17 cellular contexts compared by ENCODE assay signal in genomic region chr7:15862016-15862780, GRCh38.
DNase-seq lines count a peak whose midpoint lies in the region; ATAC-seq and TF ChIP-seq lines count a peak whose summit lies in the region.
"Had no signal": no experiment of that assay in that cellular context is flagged by ENCODE, and none has a peak within 500 bp of the region (broad histone marks: within the 10 kb centered on the region; RNA-seq: fewer than 3 reads in every experiment).

No MANE protein-coding gene starts in this region.

- H3K27me3 ChIP-seq in liver (ENCODE audit: control insufficient read depth in 4 of 4, insufficient read depth in 4 of 4, low read length in 3 of 4) (no peaks in the 10 kb centered on the region), right lobe of liver (no peaks in the 10 kb centered on the region), esophagus muscularis mucosa (no peaks in the 10 kb centered on the region), aorta (ENCODE audit: control insufficient read depth in 1 of 2, insufficient read depth in 2 of 2, low read length in 1 of 2) (no peaks in the 10 kb centered on the region), upper lobe of left lung (no peaks in the 10 kb centered on the region)
- H3K27me3 ChIP-seq: BE2C had no signal

- no peak for TF ChIP-seq RAD21 in liver (IDR thresholded peaks at IDR 0.05)

- intact Hi-C loops in right lobe of liver (cut with DNase I): no loop called here
- intact Hi-C loops in esophagus muscularis mucosa (cut with DNase I): no loop called here
- intact Hi-C loops in aorta (cut with DNase I): loop anchor here in 1 of 2 donors (5.0 to 10.0 kb wide), 2 partner anchors 110 to 203 kb away; no protein-coding TSS in a partner anchor

- peaks cover 11% of the 10 kb centered on the region for H3K4me1 Mint-ChIP-seq in osteocyte (ENCODE audit: unreplicated experiment)
- H3K4me1 Mint-ChIP-seq: CD4-positive, CD25-positive, alpha-beta regulatory T cell had no signal

- H3K36me3 ChIP-seq in liver (ENCODE audit: control insufficient read depth in 4 of 4, insufficient read depth in 3 of 4, low read depth in 1 of 4, low read length in 3 of 4) (no peaks in the 10 kb centered on the region), right lobe of liver (no peaks in the 10 kb centered on the region), esophagus muscularis mucosa (no peaks in the 10 kb centered on the region), aorta (ENCODE audit: control insufficient read depth in 1 of 2, insufficient read depth in 2 of 2, low read length in 1 of 2) (no peaks in the 10 kb centered on the region), upper lobe of left lung (no peaks in the 10 kb centered on the region)
- H3K36me3 ChIP-seq: BE2C had no signal

- H3K9me3 ChIP-seq in liver (ENCODE audit: control insufficient read depth in 4 of 4, low read length in 3 of 4) (peaks cover 0 to 2% (median 0%) of the 10 kb centered on the region in 4 donors), right lobe of liver (no peaks in the 10 kb centered on the region), esophagus muscularis mucosa (no peaks in the 10 kb centered on the region), aorta (ENCODE audit: control insufficient read depth, low read length) (no peaks in the 10 kb centered on the region), upper lobe of left lung (no peaks in the 10 kb centered on the region)
- H3K9me3 ChIP-seq: BE2C had no signal

- H3K27ac Mint-ChIP-seq in osteocyte (ENCODE audit: unreplicated experiment): peak overlapping the region; percentile 25
- H3K27ac Mint-ChIP-seq: CD4-positive, CD25-positive, alpha-beta regulatory T cell had no signal

- H3K36me3 Mint-ChIP-seq in osteocyte (ENCODE audit: unreplicated experiment): no peaks in the 10 kb centered on the region
- H3K36me3 Mint-ChIP-seq: CD4-positive, CD25-positive, alpha-beta regulatory T cell had no signal

- no peak for DNase-seq in right lobe of liver
- DNase-seq in esophagus muscularis mucosa (ENCODE audit: extremely low spot score): no peak
- DNase-seq in osteocyte (ENCODE audit: extremely low spot score, unreplicated experiment): no peak
- peak in 1 of 2 donors; percentile 35 for DNase-seq in aorta
- no peak for DNase-seq in upper lobe of left lung
- no peak for DNase-seq in NCI-H1436 (lab: John Stamatoyannopoulos, UW)
- DNase-seq: BE2C; CD4-positive, CD25-positive, alpha-beta regulatory T cell; COR-L47; KBM-7; NCI-H1417; NCI-H187 treated with DMSO at 0.1 percent for 48 hours; NCI-H226; NCI-H524; NCI-H82 had no signal

- TF ChIP-seq EP300 in esophagus muscularis mucosa (IDR thresholded peaks at IDR 0.05) (no peak), upper lobe of left lung (IDR thresholded peaks at IDR 0.05) (no peak)

- whole genome bisulfite sequencing in liver: 80% methylated on average over 4 of the region's 4 CpGs
- 30% methylated on average over 4 of the region's 4 CpGs for WGBS in right lobe of liver (ENCODE audit: insufficient coverage, low coverage, low lambda C conversion rate, missing lambda C conversion rate)
- WGBS in esophagus muscularis mucosa: 24% methylated on average over 4 of the region's 4 CpGs
- WGBS in aorta, 2 donors: 3 to 4% methylated on average over 4 of the region's 4 CpGs
- 49 to 66% methylated on average over 4 of the region's 4 CpGs for WGBS in upper lobe of left lung, 2 donors

- TF ChIP-seq POLR2A in right lobe of liver (IDR thresholded peaks at IDR 0.05): no peak
- TF ChIP-seq POLR2A in esophagus muscularis mucosa (IDR thresholded peaks at IDR 0.05; ENCODE audit: low read depth): no peak
- TF ChIP-seq POLR2A in upper lobe of left lung (IDR thresholded peaks at IDR 0.05): no peak

- ATAC-seq in right lobe of liver (no peak), aorta (ENCODE audit: low FRiP score) (peak; percentile 39), upper lobe of left lung (ENCODE audit: low FRiP score in 2 of 2) (no peak), GM21515 (IDR thresholded peaks at IDR 0.05; ENCODE audit: unreplicated experiment) (no peak)

- H3K9ac ChIP-seq in liver (ENCODE audit: low read depth in 1 of 2, low read length in 2 of 2): no peak overlapping the region

- TF ChIP-seq CTCF in liver (IDR thresholded peaks at IDR 0.05; ENCODE audit: low read depth, low read length, missing input control): no peak
- no peak for TF ChIP-seq CTCF in right lobe of liver (IDR thresholded peaks at IDR 0.05)
- no peak for TF ChIP-seq CTCF in esophagus muscularis mucosa (IDR thresholded peaks at IDR 0.05)
- no peak for TF ChIP-seq CTCF in osteocyte (IDR thresholded peaks at IDR 0.05)
- no peak for TF ChIP-seq CTCF in upper lobe of left lung (IDR thresholded peaks at IDR 0.05)

- no peaks in the 10 kb centered on the region for H3K4me1 ChIP-seq in liver (ENCODE audit: control insufficient read depth in 4 of 4, insufficient read depth in 4 of 4, low read length in 3 of 4)
- H3K4me1 ChIP-seq in right lobe of liver: peaks cover 0 to 3% (median 0%) of the 10 kb centered on the region in 4 donors
- peaks cover 4 to 35% (median 29%) of the 10 kb centered on the region in 4 donors for H3K4me1 ChIP-seq in esophagus muscularis mucosa
- peaks cover 2 to 4% of the 10 kb centered on the region in 2 donors for H3K4me1 ChIP-seq in aorta (ENCODE audit: control insufficient read depth in 1 of 2, insufficient read depth in 2 of 2, low read length in 2 of 2)
- no peaks in the 10 kb centered on the region for H3K4me1 ChIP-seq in upper lobe of left lung
- H3K4me1 ChIP-seq: BE2C had no signal

- peaks cover 7% of the 10 kb centered on the region for H3K9me3 Mint-ChIP-seq in osteocyte (ENCODE audit: unreplicated experiment)

- H3K4me3 Mint-ChIP-seq in osteocyte (ENCODE audit: unreplicated experiment): no peak overlapping the region
- H3K4me3 Mint-ChIP-seq: CD4-positive, CD25-positive, alpha-beta regulatory T cell had no signal

- H3K27ac ChIP-seq in liver (ENCODE audit: low read depth in 1 of 2, low read length in 2 of 2) (no peak overlapping the region), right lobe of liver (no peak overlapping the region), esophagus muscularis mucosa (replicated peaks in 1 of 4) (peak overlapping the region; percentile 44 to 61 (median 58)), aorta (ENCODE audit: low read depth in 1 of 2, low read length in 2 of 2) (peak overlapping the region in 1 of 2 donors; percentile 47), upper lobe of left lung (no peak overlapping the region)

- H3K4me3 ChIP-seq in liver (ENCODE audit: low read depth in 1 of 3, low read length in 3 of 3): no peak overlapping the region
- H3K4me3 ChIP-seq in right lobe of liver: no peak overlapping the region
- H3K4me3 ChIP-seq in esophagus muscularis mucosa: no peak overlapping the region
- H3K4me3 ChIP-seq in aorta (ENCODE audit: low read length in 2 of 2): no peak overlapping the region
- no peak overlapping the region for H3K4me3 ChIP-seq in upper lobe of left lung

- H3K27me3 Mint-ChIP-seq in osteocyte (ENCODE audit: unreplicated experiment): no peaks in the 10 kb centered on the region
- H3K27me3 Mint-ChIP-seq: CD4-positive, CD25-positive, alpha-beta regulatory T cell had no signal

TF ChIP-seq in liver, 16 proteins besides CTCF, POLR2A, EP300 and RAD21:
- TF ChIP-seq HNF4A (conservative IDR thresholded peaks at IDR 0.05): no peak
- TF ChIP-seq MAX (IDR thresholded peaks at IDR 0.05): no peak
- peak; percentile 50 for TF ChIP-seq NR2F2 (IDR thresholded peaks at IDR 0.05)
- no peak for TF ChIP-seq FOXA2 (IDR thresholded peaks at IDR 0.05)

Comparison
In these comparisons a context has a peak if more than half of its experiments do, and no peak if none do; other contexts are left out.
1. H3K27ac ChIP-seq: peak in esophagus muscularis mucosa (4 of 4); none in liver (0 of 2), right lobe of liver (0 of 3) and upper lobe of left lung (0 of 4).